Comparison of ENCODE assay signal across 7 cellular contexts in genomic region chr2:87128761-87129553, GRCh38.
DNase-seq lines count a peak whose midpoint lies in the region; ATAC-seq lines count a peak whose summit lies in the region.
"Not testable (repeated sequence)": the region's sequence is repeated elsewhere in the genome, so short reads cannot be mapped to it uniquely, and the experiment has no call there.

No MANE protein-coding gene starts in this region.

- H3K4me1 ChIP-seq in CD4-positive, alpha-beta memory T cell (ENCODE audit: insufficient read depth, low read length): not testable (repeated sequence)

- H3K9me3 Mint-ChIP-seq in CD4-positive, alpha-beta memory T cell; T-helper 2 cell treated with Interferon-gamma antibody and Interleukin-4, amounts not matched to agents 5 μg/mL and 100 μg/mL, for 36 hours; activated CD4-positive, alpha-beta memory T cell treated with anti-CD3 and anti-CD28 coated beads, Interleukin-2, amount 10 ng/mL, durations not matched to agents 7 days and 5 days; activated T-cell treated with anti-CD3 and anti-CD28 coated beads, Interleukin-2, amount 50 U/mL, for 72 hours; activated naive CD4-positive, alpha-beta T cell treated with anti-CD3 and anti-CD28 coated beads, Interleukin-2, amount 50 U/mL, for 24 hours; effector memory CD8-positive, alpha-beta T cell; stimulated activated naive B cell treated with anti-CD40 and anti-IgM and Interleukin-4, amounts not matched to agents 10 μg/mL and 1 μg/mL and 100 μg/mL, for 72 hours: not testable (repeated sequence)

- H3K27ac ChIP-seq in CD4-positive, alpha-beta memory T cell (ENCODE audit: low read depth, low read length): not testable (repeated sequence)

- CTCF ChIA-PET in CD4-positive, alpha-beta memory T cell (lab: Charles Lee; ENCODE audit: partially characterized antibody); activated CD4-positive, alpha-beta memory T cell treated with anti-CD3 and anti-CD28 coated beads, Interleukin-2, amount 10 ng/mL, durations not matched to agents 7 days and 5 days (lab: Charles Lee): not testable (repeated sequence)

- H3K4me1 Mint-ChIP-seq in CD4-positive, alpha-beta memory T cell; T-helper 2 cell treated with Interferon-gamma antibody and Interleukin-4, amounts not matched to agents 5 μg/mL and 100 μg/mL, for 36 hours (ENCODE audit: low read depth); activated CD4-positive, alpha-beta memory T cell treated with anti-CD3 and anti-CD28 coated beads, Interleukin-2, amount 10 ng/mL, durations not matched to agents 7 days and 5 days; activated naive CD4-positive, alpha-beta T cell treated with anti-CD3 and anti-CD28 coated beads, Interleukin-2, amount 50 U/mL, for 24 hours; effector memory CD8-positive, alpha-beta T cell (ENCODE audit: low read depth in 2 of 2); stimulated activated naive B cell treated with anti-CD40 and anti-IgM and Interleukin-4, amounts not matched to agents 10 μg/mL and 1 μg/mL and 100 μg/mL, for 72 hours: not testable (repeated sequence)
- H3K4me1 Mint-ChIP-seq in activated T-cell treated with anti-CD3 and anti-CD28 coated beads, Interleukin-2, amount 50 U/mL, for 72 hours (ENCODE audit: low read depth): peaks cover 11% of the 10 kb centered on the region

- H3K9me3 ChIP-seq in CD4-positive, alpha-beta memory T cell (ENCODE audit: control insufficient read depth in 1 of 2, low read length in 2 of 2): not testable (repeated sequence)

- POLR2A ChIA-PET in CD4-positive, alpha-beta memory T cell (lab: Charles Lee; ENCODE audit: partially characterized antibody); activated CD4-positive, alpha-beta memory T cell treated with anti-CD3 and anti-CD28 coated beads, Interleukin-2, amount 10 ng/mL, durations not matched to agents 7 days and 5 days (lab: Charles Lee): not testable (repeated sequence)

- ATAC-seq in activated T-cell treated with anti-CD3 and anti-CD28 coated beads, Interleukin-2, amount 50 U/mL, for 72 hours (replicated peaks in 1 of 2): peak; percentile 96 to 97
- ATAC-seq in effector memory CD8-positive, alpha-beta T cell (replicated peaks): peak; percentile 39
- peak; percentile 31 to 87 for ATAC-seq in stimulated activated naive B cell treated with anti-CD40 and anti-IgM and Interleukin-4, amounts not matched to agents 10 μg/mL and 1 μg/mL and 100 μg/mL, for 72 hours (replicated peaks)

- peak in 3 of 5 donors; percentile 0 to 3 (median 1) for DNase-seq in CD4-positive, alpha-beta memory T cell
- peak; percentile 45 for DNase-seq in T-helper 2 cell treated with Interferon-gamma antibody and Interleukin-4, amounts not matched to agents 5 μg/mL and 100 μg/mL, for 36 hours (ENCODE audit: low spot score)
- not testable (repeated sequence) for DNase-seq in activated CD4-positive, alpha-beta memory T cell treated with anti-CD3 and anti-CD28 coated beads, Interleukin-2, amount 10 ng/mL, durations not matched to agents 7 days and 5 days; effector memory CD8-positive, alpha-beta T cell; stimulated activated naive B cell treated with anti-CD40 and anti-IgM and Interleukin-4, amounts not matched to agents 10 μg/mL and 1 μg/mL and 100 μg/mL, for 72 hours
- peak in 1 of 2 donors; percentile 3 for DNase-seq in activated T-cell treated with anti-CD3 and anti-CD28 coated beads, Interleukin-2, amount 50 U/mL, for 72 hours

- not testable (repeated sequence) for H3K36me3 Mint-ChIP-seq in CD4-positive, alpha-beta memory T cell; T-helper 2 cell treated with Interferon-gamma antibody and Interleukin-4, amounts not matched to agents 5 μg/mL and 100 μg/mL, for 36 hours (ENCODE audit: low read depth); activated CD4-positive, alpha-beta memory T cell treated with anti-CD3 and anti-CD28 coated beads, Interleukin-2, amount 10 ng/mL, durations not matched to agents 7 days and 5 days (ENCODE audit: low read depth); activated T-cell treated with anti-CD3 and anti-CD28 coated beads, Interleukin-2, amount 50 U/mL, for 72 hours (ENCODE audit: insufficient read depth in 2 of 2); activated naive CD4-positive, alpha-beta T cell treated with anti-CD3 and anti-CD28 coated beads, Interleukin-2, amount 50 U/mL, for 24 hours; effector memory CD8-positive, alpha-beta T cell (ENCODE audit: insufficient read depth); stimulated activated naive B cell treated with anti-CD40 and anti-IgM and Interleukin-4, amounts not matched to agents 10 μg/mL and 1 μg/mL and 100 μg/mL, for 72 hours

- intact Hi-C loops in CD4-positive, alpha-beta memory T cell (cut with micrococcal nuclease): not testable (repeated sequence)

- H3K4me3 ChIP-seq in CD4-positive, alpha-beta memory T cell (ENCODE audit: low read length in 2 of 2): not testable (repeated sequence)

- H3K27me3 Mint-ChIP-seq in CD4-positive, alpha-beta memory T cell; T-helper 2 cell treated with Interferon-gamma antibody and Interleukin-4, amounts not matched to agents 5 μg/mL and 100 μg/mL, for 36 hours (ENCODE audit: low read depth); activated CD4-positive, alpha-beta memory T cell treated with anti-CD3 and anti-CD28 coated beads, Interleukin-2, amount 10 ng/mL, durations not matched to agents 7 days and 5 days; activated T-cell treated with anti-CD3 and anti-CD28 coated beads, Interleukin-2, amount 50 U/mL, for 72 hours (ENCODE audit: low read depth); activated naive CD4-positive, alpha-beta T cell treated with anti-CD3 and anti-CD28 coated beads, Interleukin-2, amount 50 U/mL, for 24 hours; effector memory CD8-positive, alpha-beta T cell; stimulated activated naive B cell treated with anti-CD40 and anti-IgM and Interleukin-4, amounts not matched to agents 10 μg/mL and 1 μg/mL and 100 μg/mL, for 72 hours: not testable (repeated sequence)

- H3K27ac Mint-ChIP-seq in CD4-positive, alpha-beta memory T cell: peak overlapping the region in 3 of 7 donors; percentile 77 to 83 (median 81)
- H3K27ac Mint-ChIP-seq in T-helper 2 cell treated with Interferon-gamma antibody and Interleukin-4, amounts not matched to agents 5 μg/mL and 100 μg/mL, for 36 hours: peak overlapping the region; percentile 97
- peak overlapping the region; percentile 92 for H3K27ac Mint-ChIP-seq in activated CD4-positive, alpha-beta memory T cell treated with anti-CD3 and anti-CD28 coated beads, Interleukin-2, amount 10 ng/mL, durations not matched to agents 7 days and 5 days
- H3K27ac Mint-ChIP-seq in activated T-cell treated with anti-CD3 and anti-CD28 coated beads, Interleukin-2, amount 50 U/mL, for 72 hours: peak overlapping the region; percentile 97
- H3K27ac Mint-ChIP-seq in activated naive CD4-positive, alpha-beta T cell treated with anti-CD3 and anti-CD28 coated beads, Interleukin-2, amount 50 U/mL, for 24 hours: peak overlapping the region; percentile 74
- H3K27ac Mint-ChIP-seq in effector memory CD8-positive, alpha-beta T cell; stimulated activated naive B cell treated with anti-CD40 and anti-IgM and Interleukin-4, amounts not matched to agents 10 μg/mL and 1 μg/mL and 100 μg/mL, for 72 hours: not testable (repeated sequence)

- H3K4me3 Mint-ChIP-seq in CD4-positive, alpha-beta memory T cell: peak overlapping the region in 5 of 8 donors; percentile 59 to 76 (median 73)
- peak overlapping the region; percentile 82 for H3K4me3 Mint-ChIP-seq in T-helper 2 cell treated with Interferon-gamma antibody and Interleukin-4, amounts not matched to agents 5 μg/mL and 100 μg/mL, for 36 hours
- H3K4me3 Mint-ChIP-seq in activated CD4-positive, alpha-beta memory T cell treated with anti-CD3 and anti-CD28 coated beads, Interleukin-2, amount 10 ng/mL, durations not matched to agents 7 days and 5 days: peak overlapping the region; percentile 66
- H3K4me3 Mint-ChIP-seq in activated T-cell treated with anti-CD3 and anti-CD28 coated beads, Interleukin-2, amount 50 U/mL, for 72 hours: peak overlapping the region; percentile 61 to 92
- H3K4me3 Mint-ChIP-seq in activated naive CD4-positive, alpha-beta T cell treated with anti-CD3 and anti-CD28 coated beads, Interleukin-2, amount 50 U/mL, for 24 hours: peak overlapping the region; percentile 53
- H3K4me3 Mint-ChIP-seq in effector memory CD8-positive, alpha-beta T cell; stimulated activated naive B cell treated with anti-CD40 and anti-IgM and Interleukin-4, amounts not matched to agents 10 μg/mL and 1 μg/mL and 100 μg/mL, for 72 hours: not testable (repeated sequence)

- not testable (repeated sequence) for H3K27me3 ChIP-seq in CD4-positive, alpha-beta memory T cell (ENCODE audit: insufficient read depth, low read length)

- not testable (repeated sequence) for H3K36me3 ChIP-seq in CD4-positive, alpha-beta memory T cell (ENCODE audit: insufficient read depth, low read length)

Comparison
In these comparisons a context has a peak if more than half of its experiments do, and no peak if none do; other contexts are left out.
1. ATAC-seq: peak in every context shown above with its lines; median percentile 96 in activated T-cell treated with anti-CD3 and anti-CD28 coated beads, Interleukin-2, amount 50 U/mL, for 72 hours; 59 in stimulated activated naive B cell treated with anti-CD40 and anti-IgM and Interleukin-4, amounts not matched to agents 10 μg/mL and 1 μg/mL and 100 μg/mL, for 72 hours; 39 in effector memory CD8-positive, alpha-beta T cell.